ENCODE assay signal across 1 cellular context in the genomic region with DNA sequence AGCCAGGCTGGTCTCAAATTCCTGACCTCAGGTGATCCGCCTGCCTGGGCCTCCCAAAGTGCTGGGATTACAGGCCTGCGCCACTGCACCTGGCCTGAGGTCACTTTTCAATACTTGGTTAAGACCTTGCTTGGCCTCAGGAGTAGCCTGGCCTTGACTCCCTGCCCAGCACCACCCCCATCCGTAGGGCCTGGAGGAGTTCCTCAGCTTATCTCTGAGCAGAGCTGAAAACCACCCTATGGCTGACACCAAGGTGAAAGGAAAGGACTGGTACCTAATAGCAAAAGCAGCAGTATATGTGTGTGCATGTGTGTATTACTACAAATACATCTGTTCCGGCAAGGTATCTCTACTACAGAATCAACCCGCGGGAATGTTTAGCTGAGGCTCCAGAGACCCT.
TF ChIP-seq lines count a peak whose summit lies in the region.

No MANE protein-coding gene starts in this region.

TF ChIP-seq in K562, 482 proteins besides CTCF, POLR2A, EP300 and RAD21:
- TF ChIP-seq CTBP1 (IDR thresholded peaks at IDR 0.05; ENCODE audit: borderline replicate concordance) (no peak), TBL1XR1 (IDR thresholded peaks at IDR 0.05; ENCODE audit: low read length in 2 of 2) (no peak), ATF1 (CRISPR knock-in tag; IDR thresholded peaks at IDR 0.05) (no peak), ATF1 (tag; IDR thresholded peaks at IDR 0.05) (no peak), MAFF (IDR thresholded peaks at IDR 0.05; ENCODE audit: low read length) (no peak), ZSCAN29 (IDR thresholded peaks at IDR 0.05) (no peak), HNRNPUL1 (IDR thresholded peaks at IDR 0.05; ENCODE audit: low read length) (no peak), MECOM (CRISPR knock-in tag; IDR thresholded peaks at IDR 0.05) (no peak), PHF20 (IDR thresholded peaks at IDR 0.05; ENCODE audit: partially characterized antibody) (no peak), ATF7 (IDR thresholded peaks at IDR 0.05) (no peak), HNRNPK (IDR thresholded peaks at IDR 0.05; ENCODE audit: low read depth, low read length, poor library complexity, severe bottlenecking) (no peak), TCF3 (CRISPR knock-in tag; IDR thresholded peaks at IDR 0.05) (no peak)
- TF ChIP-seq, protein P1, sequence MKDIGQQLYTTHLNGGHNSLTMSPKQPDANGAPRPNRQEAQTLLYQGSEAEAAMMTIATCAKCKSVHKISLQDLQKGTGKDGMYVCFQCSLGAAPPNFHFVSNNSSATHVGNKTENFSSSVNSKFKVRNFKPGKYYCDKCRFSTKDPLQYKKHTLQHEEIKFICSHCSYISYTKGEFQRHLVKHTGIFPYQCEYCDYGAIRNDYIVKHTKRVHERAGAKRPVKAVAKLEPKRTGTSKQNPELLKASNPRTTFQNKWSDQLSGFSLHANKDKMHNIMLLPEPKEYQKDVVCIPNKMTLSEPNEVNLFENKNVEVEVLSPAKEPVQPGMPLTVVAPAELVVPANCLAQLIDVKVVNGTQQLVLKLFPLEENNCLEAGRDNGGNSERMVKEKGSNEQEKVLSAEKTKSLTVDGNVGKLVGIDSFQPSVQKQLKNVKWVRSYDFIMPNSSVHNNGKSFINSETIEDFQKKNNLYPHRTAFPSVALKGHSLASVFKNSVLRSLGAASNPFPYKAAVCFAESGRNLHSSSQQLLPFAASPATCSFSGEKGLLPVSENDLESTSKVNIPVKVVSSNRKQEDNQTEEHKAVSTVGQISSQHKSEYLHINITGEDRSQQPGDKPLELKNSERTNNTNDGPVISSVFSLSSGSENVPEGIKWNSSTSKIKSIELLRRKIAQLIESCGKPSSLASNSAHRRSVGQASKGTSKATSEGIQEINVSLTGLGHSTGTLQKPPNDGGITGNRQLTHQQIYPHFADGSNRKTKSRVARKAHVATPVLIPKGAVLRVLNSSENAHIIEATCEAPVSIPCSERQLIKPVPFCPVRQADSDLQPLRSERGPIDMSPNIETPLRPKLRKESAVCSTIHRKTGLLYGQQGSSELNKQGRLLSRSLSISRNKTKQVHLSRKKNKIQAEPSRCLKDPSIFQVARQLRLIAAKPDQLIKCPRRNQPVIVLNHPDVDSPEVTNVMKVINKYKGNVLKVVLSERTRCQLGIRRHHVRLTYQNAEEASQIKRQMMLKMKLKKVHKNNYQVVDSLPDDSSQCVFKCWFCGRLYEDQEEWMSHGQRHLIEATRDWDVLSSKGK (CRISPR knock-in tag; IDR thresholded peaks at IDR 0.05) = no peak
